In genomic region chr14:51967521-51967920, GRCh38 we compare ENCODE assay signal across 20 cellular contexts.
"Had no signal": no experiment of that assay in that cellular context is flagged by ENCODE, and none has a peak within 500 bp of the region (broad histone marks: within the 10 kb centered on the region; RNA-seq: fewer than 3 reads in every experiment).

No MANE protein-coding gene starts in this region.

- H3K9ac ChIP-seq: parathyroid adenoma had no signal

- H3K4me3 Mint-ChIP-seq: activated T-helper 1 cell treated with anti-CD3 and anti-CD28 coated beads, Interleukin-12 subunit alpha, Interleukin-12 subunit beta, Interleukin-2, Interleukin-4 antibody, amounts not matched to agents 30 ng/mL and 10 ng/mL and 1 ng/mL, durations not matched to agents 14 hours and 24 hours and 36 hours; central memory CD8-positive, alpha-beta T cell; naive B cell; stimulated activated naive B cell treated with anti-CD40 and anti-IgM and Interleukin-4, amounts not matched to agents 10 μg/mL and 1 μg/mL and 100 μg/mL, for 72 hours had no signal

- ATAC-seq: esophagus mucosa; heart right ventricle; left ventricle myocardium superior; stimulated activated naive B cell treated with anti-CD40 and anti-IgM and Interleukin-4, amounts not matched to agents 10 μg/mL and 1 μg/mL and 100 μg/mL, for 72 hours; upper lobe of right lung had no signal

- H3K27ac Mint-ChIP-seq: stimulated activated naive B cell treated with anti-CD40 and anti-IgM and Interleukin-4, amounts not matched to agents 10 μg/mL and 1 μg/mL and 100 μg/mL, for 72 hours had no signal

- H3K9me3 Mint-ChIP-seq: activated T-helper 1 cell treated with anti-CD3 and anti-CD28 coated beads, Interleukin-12 subunit alpha, Interleukin-12 subunit beta, Interleukin-2, Interleukin-4 antibody, amounts not matched to agents 30 ng/mL and 10 ng/mL and 1 ng/mL, durations not matched to agents 14 hours and 24 hours and 36 hours; central memory CD8-positive, alpha-beta T cell; naive B cell; stimulated activated naive B cell treated with anti-CD40 and anti-IgM and Interleukin-4, amounts not matched to agents 10 μg/mL and 1 μg/mL and 100 μg/mL, for 72 hours had no signal

- H3K27me3 ChIP-seq: brain microvascular endothelial cell, colonic mucosa, sigmoid colon, spleen, upper lobe of right lung had no signal

- DNase-seq: activated CD4-positive, alpha-beta T cell treated with anti-CD3 and anti-CD28 coated beads, Interleukin-2, amount 50 U/mL, for 1 hour; aorta; brain microvascular endothelial cell; colonic mucosa; heart right ventricle; kidney glomerular epithelial cell; left ventricle myocardium superior; naive B cell; sigmoid colon; spleen; stimulated activated CD4-positive, alpha-beta T cell treated with anti-CD3 and anti-CD28 coated beads, Interleukin-4, amount 100 ng/mL, for 4 hours; stimulated activated naive B cell treated with anti-CD40 and anti-IgM and Interleukin-4, amounts not matched to agents 10 μg/mL and 1 μg/mL and 100 μg/mL, for 72 hours; T-helper 1 cell; T1000; upper lobe of right lung had no signal

- H3K4me1 ChIP-seq: colonic mucosa, parathyroid adenoma, upper lobe of right lung had no signal

- H3K4me3 ChIP-seq: colonic mucosa, heart right ventricle, sigmoid colon, spleen, thoracic aorta, upper lobe of right lung had no signal

- H3K36me3 ChIP-seq: brain microvascular endothelial cell, colonic mucosa, sigmoid colon, thoracic aorta, upper lobe of right lung had no signal

- H3K27me3 Mint-ChIP-seq: central memory CD8-positive, alpha-beta T cell; naive B cell; stimulated activated naive B cell treated with anti-CD40 and anti-IgM and Interleukin-4, amounts not matched to agents 10 μg/mL and 1 μg/mL and 100 μg/mL, for 72 hours had no signal

- H2AFZ ChIP-seq: parathyroid adenoma had no signal

- H3K9me3 ChIP-seq: colonic mucosa, heart right ventricle, sigmoid colon, spleen, thoracic aorta, upper lobe of right lung had no signal

- H3K27ac ChIP-seq: brain microvascular endothelial cell, colonic mucosa, heart right ventricle, parathyroid adenoma, sigmoid colon, spleen, thoracic aorta, upper lobe of right lung had no signal

- H3K79me2 ChIP-seq: parathyroid adenoma had no signal
